Comparison of ENCODE assay signal across 8 cellular contexts in genomic region chr11:4610258-4610935, GRCh38. TPM values are rescaled to one million over a fixed set of nuclear protein-coding genes. Genes with fewer than 3 reads are reported as not detected.
DNase-seq lines count a peak whose midpoint lies in the region; ATAC-seq and TF ChIP-seq lines count a peak whose summit lies in the region.
"Had no signal": no experiment of that assay in that cellular context is flagged by ENCODE, and none has a peak within 500 bp of the region (broad histone marks: within the 10 kb centered on the region; RNA-seq: fewer than 3 reads in every experiment).

No MANE protein-coding gene starts in this region.

- no peak overlapping the region for H3K27ac ChIP-seq in SK-N-SH (ENCODE audit: low read depth in 2 of 2, low read length in 1 of 2)
- H3K27ac ChIP-seq in rectal smooth muscle tissue (ENCODE audit: low read depth, low read length): no peak overlapping the region
- H3K27ac ChIP-seq: cardiac muscle cell had no signal

- H3F3A ChIP-seq in SK-N-SH (replicated peaks; ENCODE audit: insufficient read depth): no peaks in the 10 kb centered on the region

- POLR2A ChIA-PET in SK-N-SH (lab: Yijun Ruan, JAX): no interaction called here

- H2AFZ ChIP-seq in SK-N-SH (ENCODE audit: low read depth): peak overlapping the region; percentile 62

- H3K27me3 Mint-ChIP-seq in activated T-helper 2 cell treated with anti-CD3 and anti-CD28 coated beads, Interferon-gamma antibody, Interleukin-2, Interleukin-4, amounts not matched to agents 10 μg/mL and 5 μg/mL and 100 μg/mL, durations not matched to agents 14 hours and 24 hours and 36 hours (ENCODE audit: low read depth): peaks cover 9% of the 10 kb centered on the region

- no peaks in the 10 kb centered on the region for H3K9me3 Mint-ChIP-seq in activated T-helper 2 cell treated with anti-CD3 and anti-CD28 coated beads, Interferon-gamma antibody, Interleukin-2, Interleukin-4, amounts not matched to agents 10 μg/mL and 5 μg/mL and 100 μg/mL, durations not matched to agents 14 hours and 24 hours and 36 hours

- H3K9me3 ChIP-seq in SK-N-SH: no peaks in the 10 kb centered on the region

- TF ChIP-seq EP300 in SK-N-SH (IDR thresholded peaks at IDR 0.05; ENCODE audit: borderline replicate concordance in 1 of 2, low read depth in 1 of 2, low read length in 1 of 2): no peak

- peak overlapping the region; percentile 10 for H3K4me3 Mint-ChIP-seq in activated T-helper 2 cell treated with anti-CD3 and anti-CD28 coated beads, Interferon-gamma antibody, Interleukin-2, Interleukin-4, amounts not matched to agents 10 μg/mL and 5 μg/mL and 100 μg/mL, durations not matched to agents 14 hours and 24 hours and 36 hours (ENCODE audit: low read depth)

- H3K36me3 ChIP-seq in SK-N-SH (replicated peaks in 1 of 2; ENCODE audit: control insufficient read depth in 1 of 2, insufficient read depth in 2 of 2, low read length in 1 of 2) (peaks cover 0 to 7% of the 10 kb centered on the region in 2 experiments), rectal smooth muscle tissue (ENCODE audit: control insufficient read depth, insufficient read depth, low read length) (no peaks in the 10 kb centered on the region)
- H3K36me3 ChIP-seq: cardiac muscle cell had no signal

- no peak for DNase-seq in SK-N-SH
- DNase-seq in activated T-helper 2 cell treated with anti-CD3 and anti-CD28 coated beads, Interferon-gamma antibody, Interleukin-2, Interleukin-4, amounts not matched to agents 10 μg/mL and 5 μg/mL and 100 μg/mL, durations not matched to agents 14 hours and 24 hours and 36 hours (ENCODE audit: low spot score): no peak
- no peak for DNase-seq in central memory CD4-positive, alpha-beta T cell

- H3K79me2 ChIP-seq in SK-N-SH (ENCODE audit: insufficient read depth): no peaks in the 10 kb centered on the region; the same call in 1 of the 2 replicates

- WGBS in SK-N-SH (ENCODE audit: low lambda C conversion rate): 15% methylated on average over 3 of the region's 3 CpGs

- H3K27me3 ChIP-seq in SK-N-SH (ENCODE audit: insufficient read depth): no peaks in the 10 kb centered on the region
- H3K27me3 ChIP-seq in rectal smooth muscle tissue (ENCODE audit: control insufficient read depth, insufficient read depth, low read length): no peaks in the 10 kb centered on the region

- H3K9ac ChIP-seq in SK-N-SH (no peak overlapping the region), rectal smooth muscle tissue (ENCODE audit: low read length) (no peak overlapping the region)

- CTCF ChIA-PET in SK-N-SH (lab: Yijun Ruan, JAX): interaction anchor here (1.2 kb wide), 1 partner anchor 26 kb away, joined by 4 read pairs; the partner anchor contains the start of gene OR51D1

- no peaks in the 10 kb centered on the region for H3K36me3 Mint-ChIP-seq in activated T-helper 2 cell treated with anti-CD3 and anti-CD28 coated beads, Interferon-gamma antibody, Interleukin-2, Interleukin-4, amounts not matched to agents 10 μg/mL and 5 μg/mL and 100 μg/mL, durations not matched to agents 14 hours and 24 hours and 36 hours (ENCODE audit: low read depth)

- TF ChIP-seq CTCF in SK-N-SH (IDR thresholded peaks at IDR 0.05): no peak

- H3K4me1 ChIP-seq in SK-N-SH (ENCODE audit: control insufficient read depth in 1 of 2, insufficient read depth in 2 of 2, low read depth in 1 of 2, low read length in 1 of 2): peaks cover 0 to 10% of the 10 kb centered on the region in 2 experiments; a peak in 3 of 4 replicates
- no peaks in the 10 kb centered on the region for H3K4me1 ChIP-seq in rectal smooth muscle tissue (ENCODE audit: control insufficient read depth, insufficient read depth, low read length)

- H4K20me1 ChIP-seq in SK-N-SH (ENCODE audit: insufficient read depth): no peaks in the 10 kb centered on the region

- H3K9me2 ChIP-seq in SK-N-SH: no peaks in the 10 kb centered on the region

- peak overlapping the region; percentile 60 for H3K4me2 ChIP-seq in SK-N-SH

- peak overlapping the region; percentile 38 for H3K27ac Mint-ChIP-seq in activated T-helper 2 cell treated with anti-CD3 and anti-CD28 coated beads, Interferon-gamma antibody, Interleukin-2, Interleukin-4, amounts not matched to agents 10 μg/mL and 5 μg/mL and 100 μg/mL, durations not matched to agents 14 hours and 24 hours and 36 hours

- ATAC-seq in SK-N-SH treated with all-trans-retinoic acid at 6 μM for 48 hours (no peak), esophagus mucosa (no peak)

- no peak for TF ChIP-seq RAD21 in SK-N-SH (IDR thresholded peaks at IDR 0.05; ENCODE audit: low read length)

- peak overlapping the region in 1 of 2 experiments; percentile 34; a peak in 1 of 4 replicates for H3K4me3 ChIP-seq in SK-N-SH (ENCODE audit: low read depth in 2 of 2, low read length in 1 of 2)
- peak overlapping the region; percentile 2 for H3K4me3 ChIP-seq in rectal smooth muscle tissue (ENCODE audit: low read length)
- H3K4me3 ChIP-seq: cardiac muscle cell had no signal

- intact Hi-C loops in activated T-helper 2 cell treated with anti-CD3 and anti-CD28 coated beads, Interferon-gamma antibody, Interleukin-2, Interleukin-4, amounts not matched to agents 10 μg/mL and 5 μg/mL and 100 μg/mL, durations not matched to agents 14 hours and 24 hours and 36 hours (cut with micrococcal nuclease): no loop called here

- peaks cover 34% of the 10 kb centered on the region for H3K4me1 Mint-ChIP-seq in activated T-helper 2 cell treated with anti-CD3 and anti-CD28 coated beads, Interferon-gamma antibody, Interleukin-2, Interleukin-4, amounts not matched to agents 10 μg/mL and 5 μg/mL and 100 μg/mL, durations not matched to agents 14 hours and 24 hours and 36 hours (ENCODE audit: low read depth)

TF ChIP-seq in SK-N-SH, 30 proteins besides CTCF, POLR2A, EP300 and RAD21 (continues in another document):
- TF ChIP-seq MXI1 (IDR thresholded peaks at IDR 0.05; ENCODE audit: low read depth, low read length) (no peak), POLR2AphosphoS5 (IDR thresholded peaks at IDR 0.05; ENCODE audit: low read depth, low read length) (no peak), SMC3 (IDR thresholded peaks at IDR 0.05; ENCODE audit: low read depth, low read length) (no peak), TCF12 (IDR thresholded peaks at IDR 0.05) (no peak), FOSL2 (IDR thresholded peaks at IDR 0.05; ENCODE audit: borderline replicate concordance, low read depth) (no peak), SIN3A (IDR thresholded peaks at IDR 0.05; ENCODE audit: borderline replicate concordance, low read depth, low read length) (no peak), JUND (IDR thresholded peaks at IDR 0.05) (no peak), NRF1 (IDR thresholded peaks at IDR 0.05; ENCODE audit: low read depth, low read length) (no peak), EZH2phosphoT487 (IDR thresholded peaks at IDR 0.05; ENCODE audit: borderline replicate concordance, low read depth) (no peak), GABPA (IDR thresholded peaks at IDR 0.05; ENCODE audit: low read depth) (no peak)

TF ChIP-seq in SK-N-SH treated with all-trans-retinoic acid at 6 μM for 48 hours, 23 proteins besides CTCF, POLR2A, EP300 and RAD21 (continues in another document):
- no peak for TF ChIP-seq RARB (CRISPR knock-in tag; IDR thresholded peaks at IDR 0.05)
- no peak for TF ChIP-seq ZC3H10 (CRISPR knock-in tag; IDR thresholded peaks at IDR 0.05)
- TF ChIP-seq ZFP30 (CRISPR knock-in tag; IDR thresholded peaks at IDR 0.05): no peak
- TF ChIP-seq GLIS3 (CRISPR knock-in tag; IDR thresholded peaks at IDR 0.05): no peak
- no peak for TF ChIP-seq ZFP3 (CRISPR knock-in tag; IDR thresholded peaks at IDR 0.05)

RNA-seq across cellular contexts. Expression of gene TRIM68, which starts 2.4 kb away (rescaled TPM):
- 4.9 and 6.1 TPM in 2 replicates for polyA plus RNA-seq in SK-N-SH (2012; rRNA removed)
- 4.9 and 6.0 TPM in 2 replicates for polyA plus RNA-seq in SK-N-SH (2012; cell fraction: cytosol; rRNA removed)
- 9.3 and 12.4 TPM in 2 replicates for polyA plus RNA-seq in SK-N-SH (2012; cell fraction: nucleus; rRNA removed)
- 10.0 and 11.0 TPM in 2 replicates for total RNA-seq in activated T-helper 2 cell treated with anti-CD3 and anti-CD28 coated beads, Interferon-gamma antibody, Interleukin-2, Interleukin-4, amounts not matched to agents 10 μg/mL and 5 μg/mL and 100 μg/mL, durations not matched to agents 14 hours and 24 hours and 36 hours
- total RNA-seq in esophagus mucosa: 4.7 TPM

RNA-seq across cellular contexts. Expression of gene OR52I1, which starts 16.6 kb away (rescaled TPM):
- polyA plus RNA-seq in SK-N-SH (2012; rRNA removed): not detected in 2 replicates
- not detected in 2 replicates for polyA plus RNA-seq in SK-N-SH (2012; cell fraction: cytosol; rRNA removed)
- not detected in 2 replicates for polyA plus RNA-seq in SK-N-SH (2012; cell fraction: nucleus; rRNA removed)
- total RNA-seq in activated T-helper 2 cell treated with anti-CD3 and anti-CD28 coated beads, Interferon-gamma antibody, Interleukin-2, Interleukin-4, amounts not matched to agents 10 μg/mL and 5 μg/mL and 100 μg/mL, durations not matched to agents 14 hours and 24 hours and 36 hours: not detected in 2 replicates
- total RNA-seq in esophagus mucosa: not detected
- total RNA-seq: cardiac muscle cell, mucosa of gallbladder had no signal

RNA-seq across cellular contexts. Expression of gene OR51D1, which starts 26.9 kb away (rescaled TPM):
- polyA plus RNA-seq in SK-N-SH (2012; rRNA removed): not detected in 2 replicates
- polyA plus RNA-seq in SK-N-SH (2012; cell fraction: cytosol; rRNA removed): not detected in 2 replicates
- not detected in 2 replicates for polyA plus RNA-seq in SK-N-SH (2012; cell fraction: nucleus; rRNA removed)
- not detected in 2 replicates for total RNA-seq in activated T-helper 2 cell treated with anti-CD3 and anti-CD28 coated beads, Interferon-gamma antibody, Interleukin-2, Interleukin-4, amounts not matched to agents 10 μg/mL and 5 μg/mL and 100 μg/mL, durations not matched to agents 14 hours and 24 hours and 36 hours
- total RNA-seq in esophagus mucosa: not detected
- total RNA-seq: cardiac muscle cell, mucosa of gallbladder had no signal
- polyA plus RNA-seq: cardiac muscle cell had no signal

RNA-seq across cellular contexts. Expression of gene OR52I2, which starts 28.9 kb away (rescaled TPM):
- not detected in 2 replicates for polyA plus RNA-seq in SK-N-SH (2012; rRNA removed)
- polyA plus RNA-seq in SK-N-SH (2012; cell fraction: cytosol; rRNA removed): not detected in 2 replicates
- not detected in 2 replicates for polyA plus RNA-seq in SK-N-SH (2012; cell fraction: nucleus; rRNA removed)
- not detected in 2 replicates for total RNA-seq in activated T-helper 2 cell treated with anti-CD3 and anti-CD28 coated beads, Interferon-gamma antibody, Interleukin-2, Interleukin-4, amounts not matched to agents 10 μg/mL and 5 μg/mL and 100 μg/mL, durations not matched to agents 14 hours and 24 hours and 36 hours
- total RNA-seq in esophagus mucosa: not detected
- total RNA-seq: cardiac muscle cell, mucosa of gallbladder had no signal

RNA-seq across cellular contexts. Expression of gene OR51E1, which starts 33.4 kb away (rescaled TPM):
- polyA plus RNA-seq in SK-N-SH (2012; rRNA removed): not detected in 2 replicates
- not detected in 2 replicates for polyA plus RNA-seq in SK-N-SH (2012; cell fraction: cytosol; rRNA removed)
- not detected in 2 replicates for polyA plus RNA-seq in SK-N-SH (2012; cell fraction: nucleus; rRNA removed)
- total RNA-seq in activated T-helper 2 cell treated with anti-CD3 and anti-CD28 coated beads, Interferon-gamma antibody, Interleukin-2, Interleukin-4, amounts not matched to agents 10 μg/mL and 5 μg/mL and 100 μg/mL, durations not matched to agents 14 hours and 24 hours and 36 hours: not detected in 2 replicates
- not detected for total RNA-seq in esophagus mucosa
- total RNA-seq: cardiac muscle cell had no signal
- polyA plus RNA-seq: cardiac muscle cell had no signal
